In genomic region chr7:115707236-115707635, GRCh38 we compare ENCODE assay signal across 9 cellular contexts.
A peak's percentile ranks its signal among the peaks of the same experiment; 100 is the strongest.
DNase-seq lines count a peak whose midpoint lies in the region; ATAC-seq and TF ChIP-seq lines count a peak whose summit lies in the region.
"Had no signal": no experiment of that assay in that cellular context is flagged by ENCODE, and none has a peak within 500 bp of the region (broad histone marks: within the 10 kb centered on the region; RNA-seq: fewer than 3 reads in every experiment).

No MANE protein-coding gene starts in this region.

- no peak for TF ChIP-seq POLR2A in erythroblast (IDR thresholded peaks at IDR 0.05; ENCODE audit: low read length)

- peaks cover 5% of the 10 kb centered on the region for H3K4me1 ChIP-seq in A673 (ENCODE audit: insufficient read depth, low read length, poor library complexity, severe bottlenecking)
- H3K4me1 ChIP-seq: SJCRH30 had no signal

- H3K36me3 ChIP-seq in A673 (ENCODE audit: insufficient read depth, low read length, poor library complexity, severe bottlenecking): no peaks in the 10 kb centered on the region
- H3K36me3 ChIP-seq: SJCRH30 had no signal

- no peak overlapping the region for H3K4me3 ChIP-seq in A673 (ENCODE audit: low read depth, low read length, poor library complexity, severe bottlenecking)
- H3K4me3 ChIP-seq: SJCRH30 had no signal

- no TSS peak for BruUV-seq in A673 (replicated peaks; lab: Mats Ljungman, UMichigan)

- TF ChIP-seq CTCF in A673 (conservative IDR thresholded peaks at IDR 0.05; ENCODE audit: low read depth, low read length): peak; percentile 53

- CTCF ChIA-PET in A673 (lab: Charles Lee): interaction anchor here (0.6 kb wide), 1 partner anchor 230 kb away, joined by 3 read pairs; no protein-coding TSS in a partner anchor

- ATAC-seq in GM18867 (IDR thresholded peaks at IDR 0.05; ENCODE audit: unreplicated experiment) (peak; percentile 57), GM19395 (IDR thresholded peaks at IDR 0.05; ENCODE audit: unreplicated experiment) (no peak), GM21737 (IDR thresholded peaks at IDR 0.05; ENCODE audit: unreplicated experiment) (no peak), HG02852 (IDR thresholded peaks at IDR 0.05; ENCODE audit: unreplicated experiment) (no peak)

- POLR2A ChIA-PET in A673 (lab: Charles Lee; ENCODE audit: low non-redundant PET): interaction anchor here (0.5 kb wide), 1 partner anchor 1612 kb away, joined by 6 read pairs; no protein-coding TSS in a partner anchor

- DNase-seq in A673 (ENCODE audit: low spot score): peak; percentile 42
- DNase-seq in NCI-H2171 (lab: John Stamatoyannopoulos, UW): peak; percentile 21
- DNase-seq in erythroblast (lab: John Stamatoyannopoulos, UW): peak; percentile 7 to 50
- DNase-seq in ureter (ENCODE audit: low spot score): no peak

- no peak overlapping the region for H3K27ac ChIP-seq in A673 (ENCODE audit: low read depth, low read length, poor library complexity, severe bottlenecking)
- H3K27ac ChIP-seq: SJCRH30 had no signal

- no peaks in the 10 kb centered on the region for H3K27me3 ChIP-seq in A673 (replicated peaks; ENCODE audit: insufficient read depth, low read depth, low read length, poor library complexity)
- H3K27me3 ChIP-seq: SJCRH30 had no signal

- intact Hi-C loops in A673 (cut with micrococcal nuclease; ENCODE audit: unreplicated experiment): no loop called here

- no peaks in the 10 kb centered on the region for H3K9me3 ChIP-seq in A673 (ENCODE audit: low read depth, low read length, poor library complexity, severe bottlenecking)
- H3K9me3 ChIP-seq: SJCRH30 had no signal
